8 cellular contexts compared by ENCODE assay signal in the genomic region with DNA sequence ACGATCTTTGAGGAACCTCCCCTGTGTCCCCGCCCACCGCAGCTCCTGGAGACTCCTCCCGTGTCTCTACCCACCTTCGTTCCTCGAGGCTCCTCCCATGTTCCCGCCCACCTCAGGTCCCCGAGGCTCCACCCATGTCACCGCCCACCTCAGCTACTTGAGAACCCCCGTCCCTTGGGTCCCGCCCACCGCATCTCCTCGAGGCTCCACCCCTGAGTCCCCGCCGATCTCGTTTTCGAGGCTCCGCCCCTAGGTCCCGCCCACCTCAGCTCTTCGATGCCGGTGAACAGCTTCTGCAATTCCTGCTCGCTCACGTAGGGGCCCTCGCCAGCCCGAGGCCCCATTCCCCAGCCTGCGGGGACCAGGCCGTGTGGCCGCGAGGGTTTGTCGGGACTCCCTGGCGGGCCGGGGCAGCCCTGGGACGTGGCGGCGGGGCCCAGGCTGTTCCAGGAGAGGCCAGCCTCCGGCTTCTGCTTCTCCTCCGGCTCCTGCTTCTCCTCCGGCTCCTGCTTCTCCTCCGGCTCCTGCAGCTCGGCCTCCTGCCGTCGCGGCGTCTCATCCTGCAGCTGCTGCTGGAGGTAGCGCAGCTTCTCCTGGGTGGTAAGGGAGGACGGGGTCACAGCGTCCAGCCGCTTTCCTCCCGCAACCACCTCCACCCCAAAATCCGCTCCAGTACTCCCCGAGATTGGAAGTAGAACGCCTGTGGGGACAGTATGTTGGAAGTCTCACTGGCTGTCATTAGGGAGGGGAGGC. TPM values are rescaled to one million over a fixed set of nuclear protein-coding genes. Genes with fewer than 3 reads are reported as not detected.
DNase-seq lines count a peak whose midpoint lies in the region; ATAC-seq and TF ChIP-seq lines count a peak whose summit lies in the region.

No MANE protein-coding gene starts in this region.

- H3K9me3 ChIP-seq in GM23248 (ENCODE audit: low read depth): no peaks in the 10 kb centered on the region

- no peaks in the 10 kb centered on the region for H3K36me3 ChIP-seq in GM23248 (ENCODE audit: low read depth)

- no peak overlapping the region for H3K9ac ChIP-seq in GM23248

- peaks cover 5% of the 10 kb centered on the region; the same call in 1 of the 2 replicates for H3K4me1 ChIP-seq in GM23248 (ENCODE audit: insufficient read depth)

- no peaks in the 10 kb centered on the region for H3K27me3 ChIP-seq in GM23248 (replicated peaks; ENCODE audit: insufficient read depth)

- no peak overlapping the region for H3K27ac ChIP-seq in GM23248

- no peaks in the 10 kb centered on the region for H3K36me3 Mint-ChIP-seq in WTC11
- no peaks in the 10 kb centered on the region for H3K36me3 Mint-ChIP-seq in nephron progenitor cell (ENCODE audit: low read depth)

- no peak overlapping the region for H3K27ac Mint-ChIP-seq in WTC11
- H3K27ac Mint-ChIP-seq in nephron progenitor cell: no peak overlapping the region

- peak; percentile 87 for ATAC-seq in WTC11

- H3K4me1 Mint-ChIP-seq in WTC11 (peaks cover 5% of the 10 kb centered on the region; the same call in 1 of the 2 replicates), nephron progenitor cell (peaks cover 6% of the 10 kb centered on the region)

- peaks cover 20% of the 10 kb centered on the region for H3K27me3 Mint-ChIP-seq in WTC11 (ENCODE audit: low read depth)
- peaks cover 10% of the 10 kb centered on the region for H3K27me3 Mint-ChIP-seq in nephron progenitor cell (ENCODE audit: low read depth, poor library complexity)

- H3K9me3 Mint-ChIP-seq in WTC11 (peaks cover 7% of the 10 kb centered on the region; the same call in 1 of the 2 replicates), nephron progenitor cell (peaks cover 27% of the 10 kb centered on the region)

- no peaks in the 10 kb centered on the region for H3K9me2 ChIP-seq in GM23248 (ENCODE audit: insufficient read depth)

- TF ChIP-seq CTCF in WTC11 (IDR thresholded peaks at IDR 0.05) (no peak), nephron progenitor cell (IDR thresholded peaks at IDR 0.05) (no peak)

- no peak overlapping the region for H3K4me2 ChIP-seq in GM23248 (ENCODE audit: unreplicated experiment)

- DNase-seq in GM23248: peak; percentile 29
- peak; percentile 97 for DNase-seq in WTC11 (ENCODE audit: low spot score)
- DNase-seq in dermis blood vessel endothelial cell: peak; percentile 63
- peak; percentile 43 for DNase-seq in nephron progenitor cell
- DNase-seq in NCI-H1417 (lab: John Stamatoyannopoulos, UW): no peak
- DNase-seq in NCI-H524 treated with DMSO at 0.1 percent for 48 hours (lab: John Stamatoyannopoulos, UW): no peak
- no peak for DNase-seq in glomerular visceral epithelial cell (ENCODE audit: extremely low spot score)
- no peak for DNase-seq in NCI-H446 treated with DMSO at 0.1 percent for 48 hours (lab: John Stamatoyannopoulos, UW)

- CTCF ChIA-PET in WTC11 (lab: Charles Lee): interaction anchor here (0.6 to 1.4 kb wide), 16 partner anchors 10 to 212 kb away, joined by 3 to 11 read pairs (median 6); a partner anchor contains a TSS

- H3K4me3 ChIP-seq in GM23248: no peak overlapping the region

- in situ Hi-C loops in GM23248 (cut with MboI): no loop called here

- peaks cover 9% of the 10 kb centered on the region; the same call in 1 of the 2 replicates for H3F3A ChIP-seq in GM23248 (ENCODE audit: insufficient read depth)

- H4K20me1 ChIP-seq in GM23248 (ENCODE audit: insufficient read depth): no peaks in the 10 kb centered on the region

- H3K4me3 Mint-ChIP-seq in WTC11: peak overlapping the region; percentile 25
- H3K4me3 Mint-ChIP-seq in nephron progenitor cell: no peak overlapping the region

- no peak overlapping the region for H2AFZ ChIP-seq in GM23248

- POLR2A ChIA-PET in WTC11 (lab: Charles Lee): interaction anchor here (0.6 to 1.0 kb wide), 3 partner anchors 20 to 104 kb away, joined by 4 to 5 read pairs (median 4); a partner anchor contains a TSS

- WGBS in GM23248 (ENCODE audit: low coverage in 1 of 2, low lambda C conversion rate in 2 of 2, missing lambda C conversion rate in 2 of 2), 2 experiments: 79 to 91% methylated on average over 30 to 52 of the region's 52 CpGs

- no peaks in the 10 kb centered on the region for H3K79me2 ChIP-seq in GM23248 (ENCODE audit: insufficient read depth)

TF ChIP-seq in WTC11, 78 proteins besides CTCF, POLR2A, EP300 and RAD21 (continues in another document):
- TF ChIP-seq, protein P1, sequence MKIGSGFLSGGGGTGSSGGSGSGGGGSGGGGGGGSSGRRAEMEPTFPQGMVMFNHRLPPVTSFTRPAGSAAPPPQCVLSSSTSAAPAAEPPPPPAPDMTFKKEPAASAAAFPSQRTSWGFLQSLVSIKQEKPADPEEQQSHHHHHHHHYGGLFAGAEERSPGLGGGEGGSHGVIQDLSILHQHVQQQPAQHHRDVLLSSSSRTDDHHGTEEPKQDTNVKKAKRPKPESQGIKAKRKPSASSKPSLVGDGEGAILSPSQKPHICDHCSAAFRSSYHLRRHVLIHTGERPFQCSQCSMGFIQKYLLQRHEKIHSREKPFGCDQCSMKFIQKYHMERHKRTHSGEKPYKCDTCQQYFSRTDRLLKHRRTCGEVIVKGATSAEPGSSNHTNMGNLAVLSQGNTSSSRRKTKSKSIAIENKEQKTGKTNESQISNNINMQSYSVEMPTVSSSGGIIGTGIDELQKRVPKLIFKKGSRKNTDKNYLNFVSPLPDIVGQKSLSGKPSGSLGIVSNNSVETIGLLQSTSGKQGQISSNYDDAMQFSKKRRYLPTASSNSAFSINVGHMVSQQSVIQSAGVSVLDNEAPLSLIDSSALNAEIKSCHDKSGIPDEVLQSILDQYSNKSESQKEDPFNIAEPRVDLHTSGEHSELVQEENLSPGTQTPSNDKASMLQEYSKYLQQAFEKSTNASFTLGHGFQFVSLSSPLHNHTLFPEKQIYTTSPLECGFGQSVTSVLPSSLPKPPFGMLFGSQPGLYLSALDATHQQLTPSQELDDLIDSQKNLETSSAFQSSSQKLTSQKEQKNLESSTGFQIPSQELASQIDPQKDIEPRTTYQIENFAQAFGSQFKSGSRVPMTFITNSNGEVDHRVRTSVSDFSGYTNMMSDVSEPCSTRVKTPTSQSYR (CRISPR knock-in tag; IDR thresholded peaks at IDR 0.05): no peak
- TF ChIP-seq, protein P2, sequence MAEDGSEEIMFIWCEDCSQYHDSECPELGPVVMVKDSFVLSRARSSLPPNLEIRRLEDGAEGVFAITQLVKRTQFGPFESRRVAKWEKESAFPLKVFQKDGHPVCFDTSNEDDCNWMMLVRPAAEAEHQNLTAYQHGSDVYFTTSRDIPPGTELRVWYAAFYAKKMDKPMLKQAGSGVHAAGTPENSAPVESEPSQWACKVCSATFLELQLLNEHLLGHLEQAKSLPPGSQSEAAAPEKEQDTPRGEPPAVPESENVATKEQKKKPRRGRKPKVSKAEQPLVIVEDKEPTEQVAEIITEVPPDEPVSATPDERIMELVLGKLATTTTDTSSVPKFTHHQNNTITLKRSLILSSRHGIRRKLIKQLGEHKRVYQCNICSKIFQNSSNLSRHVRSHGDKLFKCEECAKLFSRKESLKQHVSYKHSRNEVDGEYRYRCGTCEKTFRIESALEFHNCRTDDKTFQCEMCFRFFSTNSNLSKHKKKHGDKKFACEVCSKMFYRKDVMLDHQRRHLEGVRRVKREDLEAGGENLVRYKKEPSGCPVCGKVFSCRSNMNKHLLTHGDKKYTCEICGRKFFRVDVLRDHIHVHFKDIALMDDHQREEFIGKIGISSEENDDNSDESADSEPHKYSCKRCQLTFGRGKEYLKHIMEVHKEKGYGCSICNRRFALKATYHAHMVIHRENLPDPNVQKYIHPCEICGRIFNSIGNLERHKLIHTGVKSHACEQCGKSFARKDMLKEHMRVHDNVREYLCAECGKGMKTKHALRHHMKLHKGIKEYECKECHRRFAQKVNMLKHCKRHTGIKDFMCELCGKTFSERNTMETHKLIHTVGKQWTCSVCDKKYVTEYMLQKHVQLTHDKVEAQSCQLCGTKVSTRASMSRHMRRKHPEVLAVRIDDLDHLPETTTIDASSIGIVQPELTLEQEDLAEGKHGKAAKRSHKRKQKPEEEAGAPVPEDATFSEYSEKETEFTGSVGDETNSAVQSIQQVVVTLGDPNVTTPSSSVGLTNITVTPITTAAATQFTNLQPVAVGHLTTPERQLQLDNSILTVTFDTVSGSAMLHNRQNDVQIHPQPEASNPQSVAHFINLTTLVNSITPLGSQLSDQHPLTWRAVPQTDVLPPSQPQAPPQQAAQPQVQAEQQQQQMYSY (CRISPR knock-in tag; IDR thresholded peaks at IDR 0.05): no peak
- TF ChIP-seq, protein P3, sequence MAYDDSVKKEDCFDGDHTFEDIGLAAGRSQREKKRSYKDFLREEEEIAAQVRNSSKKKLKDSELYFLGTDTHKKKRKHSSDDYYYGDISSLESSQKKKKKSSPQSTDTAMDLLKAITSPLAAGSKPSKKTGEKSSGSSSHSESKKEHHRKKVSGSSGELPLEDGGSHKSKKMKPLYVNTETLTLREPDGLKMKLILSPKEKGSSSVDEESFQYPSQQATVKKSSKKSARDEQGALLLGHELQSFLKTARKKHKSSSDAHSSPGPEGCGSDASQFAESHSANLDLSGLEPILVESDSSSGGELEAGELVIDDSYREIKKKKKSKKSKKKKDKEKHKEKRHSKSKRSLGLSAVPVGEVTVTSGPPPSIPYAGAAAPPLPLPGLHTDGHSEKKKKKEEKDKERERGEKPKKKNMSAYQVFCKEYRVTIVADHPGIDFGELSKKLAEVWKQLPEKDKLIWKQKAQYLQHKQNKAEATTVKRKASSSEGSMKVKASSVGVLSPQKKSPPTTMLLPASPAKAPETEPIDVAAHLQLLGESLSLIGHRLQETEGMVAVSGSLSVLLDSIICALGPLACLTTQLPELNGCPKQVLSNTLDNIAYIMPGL (CRISPR knock-in tag; IDR thresholded peaks at IDR 0.05): peak; percentile 63; the same call in 1 of the 2 replicates

RNA-seq across cellular contexts. Expression of a gene that starts 16.7 kb away (rescaled TPM):
- total RNA-seq in GM23248 (2014; rRNA removed; shearing (Covaris generic)): 0.38 and 2.1 TPM in 2 replicates
- polyA plus RNA-seq in GM23248 (2016; fragmentation: Nextera tagmentation; extraction: Ambion mirVana): 0.31 and 0.93 TPM in 2 replicates
- total RNA-seq in WTC11 (2021): 0.30 to 0.55 TPM (median 0.48 TPM) in 3 replicates
- total RNA-seq in dermis blood vessel endothelial cell: 0.17 TPM in 1 of 2 replicates, not detected in the other

RNA-seq across cellular contexts. Expression of a gene that starts 20.4 kb away (rescaled TPM):
- 118 and 124 TPM in 2 replicates for total RNA-seq in GM23248 (2014; rRNA removed; shearing (Covaris generic))
- polyA plus RNA-seq in GM23248 (2016; fragmentation: Nextera tagmentation; extraction: Ambion mirVana): 64.2 and 64.9 TPM in 2 replicates
- total RNA-seq in WTC11 (2021): 119 to 127 TPM (median 120 TPM) in 3 replicates
- 52.1 and 129 TPM in 2 replicates for total RNA-seq in dermis blood vessel endothelial cell

RNA-seq across cellular contexts. Expression of a gene that starts 55.5 kb away (rescaled TPM):
- total RNA-seq in GM23248 (2014; rRNA removed; shearing (Covaris generic)): 11.7 and 16.6 TPM in 2 replicates
- 14.3 and 16.8 TPM in 2 replicates for polyA plus RNA-seq in GM23248 (2016; fragmentation: Nextera tagmentation; extraction: Ambion mirVana)
- total RNA-seq in WTC11 (2021) (74.6 to 89.5 TPM (median 85.4 TPM) in 3 replicates), dermis blood vessel endothelial cell (19.1 and 19.5 TPM in 2 replicates)

RNA-seq across cellular contexts. Expression of a gene that starts 57.0 kb away (rescaled TPM):
- 0.25 TPM in 1 of 2 replicates, not detected in the other for total RNA-seq in GM23248 (2014; rRNA removed; shearing (Covaris generic))
- 0.10 TPM in 1 of 2 replicates, not detected in the other for polyA plus RNA-seq in GM23248 (2016; fragmentation: Nextera tagmentation; extraction: Ambion mirVana)
- total RNA-seq in WTC11 (2021) (5.9 to 6.7 TPM (median 6.2 TPM) in 3 replicates), dermis blood vessel endothelial cell (0.70 and 1.5 TPM in 2 replicates)

Comparison
In these comparisons a context has a peak if more than half of its experiments do, and no peak if none do; other contexts are left out.
1. DNase-seq: peak in GM23248 (single experiment), WTC11 (single experiment), dermis blood vessel endothelial cell (single experiment) and nephron progenitor cell (single experiment); none in NCI-H1417 (0 of 3), NCI-H524 treated with DMSO at 0.1 percent for 48 hours (single experiment), glomerular visceral epithelial cell (single experiment) and NCI-H446 treated with DMSO at 0.1 percent for 48 hours (single experiment).